1 cellular context compared by ENCODE assay signal in the genomic region with DNA sequence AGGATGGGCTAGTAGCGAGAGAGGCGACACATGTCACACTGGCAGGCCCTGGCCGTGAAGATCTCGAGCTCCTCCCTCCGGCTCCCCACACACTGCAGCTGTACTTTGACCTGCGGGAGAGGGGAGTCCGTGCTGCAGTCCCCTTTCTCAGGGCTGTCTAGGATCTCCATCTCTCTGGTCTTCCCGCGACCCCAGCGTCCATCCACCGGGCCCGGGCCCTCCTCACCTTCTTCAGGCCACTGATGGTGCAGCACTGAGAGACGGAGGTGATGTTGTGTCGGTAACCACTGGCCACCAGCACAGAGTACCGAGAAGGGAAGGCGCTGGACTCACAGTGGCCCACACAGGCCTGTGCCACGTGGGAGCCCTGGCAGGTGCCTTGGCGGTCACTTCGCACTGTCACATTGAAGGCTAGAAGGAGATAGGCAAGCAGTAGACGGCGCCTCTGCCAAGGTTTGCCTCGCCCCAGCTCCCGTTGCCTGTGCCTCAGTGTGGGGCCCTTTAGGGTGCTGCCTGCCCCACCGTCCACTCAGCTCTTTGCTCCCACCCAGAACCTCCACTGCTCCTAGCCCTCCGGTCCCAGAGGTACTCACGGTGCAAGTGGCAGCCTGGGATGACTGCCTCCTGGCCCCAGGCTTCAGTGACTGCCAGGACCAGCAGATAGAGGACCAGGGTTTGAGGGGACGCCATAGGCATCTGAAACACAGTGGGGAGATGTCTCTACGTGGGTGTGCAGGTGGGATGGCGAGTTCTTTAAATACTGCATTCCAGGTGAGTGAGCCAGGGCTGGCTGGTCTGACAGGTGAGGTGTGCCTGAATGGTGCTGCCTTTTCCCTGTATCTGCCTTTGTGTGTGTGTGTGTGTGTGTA.
A peak's percentile ranks its signal among the peaks of the same experiment; 100 is the strongest.
TF ChIP-seq lines count a peak whose summit lies in the region.

No MANE protein-coding gene starts in this region.

TF ChIP-seq in HepG2, 621 proteins besides CTCF, POLR2A, EP300 and RAD21 (continued from another document and continues in another):
- TF ChIP-seq, protein P1, sequence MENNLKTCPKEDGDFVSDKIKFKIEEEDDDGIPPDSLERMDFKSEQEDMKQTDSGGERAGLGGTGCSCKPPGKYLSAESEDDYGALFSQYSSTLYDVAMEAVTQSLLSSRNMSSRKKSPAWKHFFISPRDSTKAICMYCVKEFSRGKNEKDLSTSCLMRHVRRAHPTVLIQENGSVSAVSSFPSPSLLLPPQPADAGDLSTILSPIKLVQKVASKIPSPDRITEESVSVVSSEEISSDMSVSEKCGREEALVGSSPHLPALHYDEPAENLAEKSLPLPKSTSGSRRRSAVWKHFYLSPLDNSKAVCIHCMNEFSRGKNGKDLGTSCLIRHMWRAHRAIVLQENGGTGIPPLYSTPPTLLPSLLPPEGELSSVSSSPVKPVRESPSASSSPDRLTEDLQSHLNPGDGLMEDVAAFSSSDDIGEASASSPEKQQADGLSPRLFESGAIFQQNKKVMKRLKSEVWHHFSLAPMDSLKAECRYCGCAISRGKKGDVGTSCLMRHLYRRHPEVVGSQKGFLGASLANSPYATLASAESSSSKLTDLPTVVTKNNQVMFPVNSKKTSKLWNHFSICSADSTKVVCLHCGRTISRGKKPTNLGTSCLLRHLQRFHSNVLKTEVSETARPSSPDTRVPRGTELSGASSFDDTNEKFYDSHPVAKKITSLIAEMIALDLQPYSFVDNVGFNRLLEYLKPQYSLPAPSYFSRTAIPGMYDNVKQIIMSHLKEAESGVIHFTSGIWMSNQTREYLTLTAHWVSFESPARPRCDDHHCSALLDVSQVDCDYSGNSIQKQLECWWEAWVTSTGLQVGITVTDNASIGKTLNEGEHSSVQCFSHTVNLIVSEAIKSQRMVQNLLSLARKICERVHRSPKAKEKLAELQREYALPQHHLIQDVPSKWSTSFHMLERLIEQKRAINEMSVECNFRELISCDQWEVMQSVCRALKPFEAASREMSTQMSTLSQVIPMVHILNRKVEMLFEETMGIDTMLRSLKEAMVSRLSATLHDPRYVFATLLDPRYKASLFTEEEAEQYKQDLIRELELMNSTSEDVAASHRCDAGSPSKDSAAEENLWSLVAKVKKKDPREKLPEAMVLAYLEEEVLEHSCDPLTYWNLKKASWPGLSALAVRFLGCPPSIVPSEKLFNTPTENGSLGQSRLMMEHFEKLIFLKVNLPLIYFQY (CRISPR knock-in tag; IDR thresholded peaks at IDR 0.05; ENCODE audit: borderline replicate concordance): 0 out of 2 replicates have a peak, but pooled peaks have one; percentile 24
- TF ChIP-seq FOXK2 (IDR thresholded peaks at IDR 0.05): no peak
- 0 out of 2 replicates have a peak, but pooled peaks have one; percentile 35 for TF ChIP-seq NR2F6 (IDR thresholded peaks at IDR 0.05)
- peak; percentile 34; the same call in 1 of the 2 replicates for TF ChIP-seq NR2F6 (CRISPR knock-in tag; IDR thresholded peaks at IDR 0.05)
- TF ChIP-seq NCOA5 (CRISPR knock-in tag; IDR thresholded peaks at IDR 0.05): no peak
- 0 out of 2 replicates have a peak, but pooled peaks have one; percentile 53 for TF ChIP-seq KLF13 (CRISPR knock-in tag; IDR thresholded peaks at IDR 0.05)
- TF ChIP-seq NONO (IDR thresholded peaks at IDR 0.05): no peak
- TF ChIP-seq NONO (CRISPR knock-in tag; conservative IDR thresholded peaks at IDR 0.05): no peak
- TF ChIP-seq, protein P2, sequence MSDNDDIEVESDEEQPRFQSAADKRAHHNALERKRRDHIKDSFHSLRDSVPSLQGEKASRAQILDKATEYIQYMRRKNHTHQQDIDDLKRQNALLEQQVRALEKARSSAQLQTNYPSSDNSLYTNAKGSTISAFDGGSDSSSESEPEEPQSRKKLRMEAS (IDR thresholded peaks at IDR 0.05): peak; percentile 91
- TF ChIP-seq ZNF788 (CRISPR knock-in tag; IDR thresholded peaks at IDR 0.05; ENCODE audit: borderline replicate concordance): no peak; the same call in 1 of the 2 replicates
- TF ChIP-seq JUN (CRISPR knock-in tag; IDR thresholded peaks at IDR 0.05): no peak
- no peak for TF ChIP-seq RBM39 (IDR thresholded peaks at IDR 0.05; ENCODE audit: low read depth, low read length, poor library complexity, severe bottlenecking)
- TF ChIP-seq ZNF343 (CRISPR knock-in tag; IDR thresholded peaks at IDR 0.05): no peak
- TF ChIP-seq, protein P3, sequence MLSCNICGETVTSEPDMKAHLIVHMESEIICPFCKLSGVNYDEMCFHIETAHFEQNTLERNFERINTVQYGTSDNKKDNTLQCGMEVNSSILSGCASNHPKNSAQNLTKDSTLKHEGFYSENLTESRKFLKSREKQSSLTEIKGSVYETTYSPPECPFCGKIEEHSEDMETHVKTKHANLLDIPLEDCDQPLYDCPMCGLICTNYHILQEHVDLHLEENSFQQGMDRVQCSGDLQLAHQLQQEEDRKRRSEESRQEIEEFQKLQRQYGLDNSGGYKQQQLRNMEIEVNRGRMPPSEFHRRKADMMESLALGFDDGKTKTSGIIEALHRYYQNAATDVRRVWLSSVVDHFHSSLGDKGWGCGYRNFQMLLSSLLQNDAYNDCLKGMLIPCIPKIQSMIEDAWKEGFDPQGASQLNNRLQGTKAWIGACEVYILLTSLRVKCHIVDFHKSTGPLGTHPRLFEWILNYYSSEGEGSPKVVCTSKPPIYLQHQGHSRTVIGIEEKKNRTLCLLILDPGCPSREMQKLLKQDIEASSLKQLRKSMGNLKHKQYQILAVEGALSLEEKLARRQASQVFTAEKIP (CRISPR knock-in tag; IDR thresholded peaks at IDR 0.05; ENCODE audit: borderline replicate concordance): no peak
- no peak for TF ChIP-seq ZNF558 (CRISPR knock-in tag; IDR thresholded peaks at IDR 0.05; ENCODE audit: borderline replicate concordance)
- TF ChIP-seq ZC3H4 (CRISPR knock-in tag; IDR thresholded peaks at IDR 0.05; ENCODE audit: borderline replicate concordance): no peak
- TF ChIP-seq ZNF484 (CRISPR knock-in tag; IDR thresholded peaks at IDR 0.05; ENCODE audit: borderline replicate concordance, low read depth): no peak
- TF ChIP-seq NR2F2 (IDR thresholded peaks at IDR 0.05; ENCODE audit: borderline replicate concordance, low read depth): no peak
- TF ChIP-seq ZNF354B (CRISPR knock-in tag; IDR thresholded peaks at IDR 0.05): no peak
- no peak for TF ChIP-seq ZNF766 (CRISPR knock-in tag; IDR thresholded peaks at IDR 0.05; ENCODE audit: borderline replicate concordance)
- no peak for TF ChIP-seq ZNF30 (CRISPR knock-in tag; IDR thresholded peaks at IDR 0.05)
- TF ChIP-seq, protein P4, sequence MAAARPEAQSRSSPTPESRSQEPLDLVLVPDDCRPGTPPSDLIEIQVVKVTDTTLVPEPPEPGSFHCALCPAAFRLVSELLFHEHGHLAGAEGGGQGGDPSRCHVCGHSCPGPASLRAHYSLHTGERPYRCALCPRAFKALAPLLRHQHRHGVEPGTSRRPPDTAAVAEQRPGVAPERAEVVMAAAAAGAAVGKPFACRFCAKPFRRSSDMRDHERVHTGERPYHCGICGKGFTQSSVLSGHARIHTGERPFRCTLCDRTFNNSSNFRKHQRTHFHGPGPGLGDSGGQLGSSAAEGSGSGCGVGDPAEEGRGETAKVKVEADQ (CRISPR knock-in tag; IDR thresholded peaks at IDR 0.05; ENCODE audit: borderline replicate concordance): no peak
- 0 out of 2 replicates have a peak, but pooled peaks have one; percentile 54 for TF ChIP-seq ZNF749 (CRISPR knock-in tag; IDR thresholded peaks at IDR 0.05; ENCODE audit: borderline replicate concordance)
- TF ChIP-seq ZNF451 (CRISPR knock-in tag; IDR thresholded peaks at IDR 0.05): no peak; the same call in 1 of the 2 replicates
- TF ChIP-seq HCFC1 (IDR thresholded peaks at IDR 0.05; ENCODE audit: low read depth, low read length): no peak
- TF ChIP-seq, protein P5, sequence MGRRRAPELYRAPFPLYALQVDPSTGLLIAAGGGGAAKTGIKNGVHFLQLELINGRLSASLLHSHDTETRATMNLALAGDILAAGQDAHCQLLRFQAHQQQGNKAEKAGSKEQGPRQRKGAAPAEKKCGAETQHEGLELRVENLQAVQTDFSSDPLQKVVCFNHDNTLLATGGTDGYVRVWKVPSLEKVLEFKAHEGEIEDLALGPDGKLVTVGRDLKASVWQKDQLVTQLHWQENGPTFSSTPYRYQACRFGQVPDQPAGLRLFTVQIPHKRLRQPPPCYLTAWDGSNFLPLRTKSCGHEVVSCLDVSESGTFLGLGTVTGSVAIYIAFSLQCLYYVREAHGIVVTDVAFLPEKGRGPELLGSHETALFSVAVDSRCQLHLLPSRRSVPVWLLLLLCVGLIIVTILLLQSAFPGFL (CRISPR knock-in tag; IDR thresholded peaks at IDR 0.05): no peak
- TF ChIP-seq, protein P6, sequence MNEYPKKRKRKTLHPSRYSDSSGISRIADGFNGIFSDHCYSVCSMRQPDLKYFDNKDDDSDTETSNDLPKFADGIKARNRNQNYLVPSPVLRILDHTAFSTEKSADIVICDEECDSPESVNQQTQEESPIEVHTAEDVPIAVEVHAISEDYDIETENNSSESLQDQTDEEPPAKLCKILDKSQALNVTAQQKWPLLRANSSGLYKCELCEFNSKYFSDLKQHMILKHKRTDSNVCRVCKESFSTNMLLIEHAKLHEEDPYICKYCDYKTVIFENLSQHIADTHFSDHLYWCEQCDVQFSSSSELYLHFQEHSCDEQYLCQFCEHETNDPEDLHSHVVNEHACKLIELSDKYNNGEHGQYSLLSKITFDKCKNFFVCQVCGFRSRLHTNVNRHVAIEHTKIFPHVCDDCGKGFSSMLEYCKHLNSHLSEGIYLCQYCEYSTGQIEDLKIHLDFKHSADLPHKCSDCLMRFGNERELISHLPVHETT (CRISPR knock-in tag; conservative IDR thresholded peaks at IDR 0.05): no peak
- no peak for TF ChIP-seq JUNB (CRISPR knock-in tag; IDR thresholded peaks at IDR 0.05; ENCODE audit: borderline replicate concordance)
- TF ChIP-seq ZIK1 (CRISPR knock-in tag; IDR thresholded peaks at IDR 0.05; ENCODE audit: borderline replicate concordance, low read depth): no peak
- TF ChIP-seq MIXL1 (CRISPR knock-in tag; IDR thresholded peaks at IDR 0.05): no peak
- no peak for TF ChIP-seq ZNF260 (CRISPR knock-in tag; IDR thresholded peaks at IDR 0.05; ENCODE audit: borderline replicate concordance, low read depth)
- TF ChIP-seq ZNF607 (CRISPR knock-in tag; IDR thresholded peaks at IDR 0.05; ENCODE audit: borderline replicate concordance): peak; percentile 27; the same call in 1 of the 2 replicates
- TF ChIP-seq HNF4A (CRISPR knock-in tag; IDR thresholded peaks at IDR 0.05): peak; percentile 93
- TF ChIP-seq DPF2 (CRISPR knock-in tag; IDR thresholded peaks at IDR 0.05; ENCODE audit: borderline replicate concordance, low read depth): no peak
- no peak for TF ChIP-seq MIER3 (CRISPR knock-in tag; IDR thresholded peaks at IDR 0.05; ENCODE audit: borderline replicate concordance)
- no peak for TF ChIP-seq KAT2B (IDR thresholded peaks at IDR 0.05; ENCODE audit: borderline replicate concordance, low read depth, low read length)
- TF ChIP-seq MEIS2 (CRISPR knock-in tag; IDR thresholded peaks at IDR 0.05): no peak; the same call in 1 of the 2 replicates
- no peak for TF ChIP-seq ZFYVE20 (CRISPR knock-in tag; IDR thresholded peaks at IDR 0.05; ENCODE audit: borderline replicate concordance, low read depth)
- TF ChIP-seq BHLHE40 (IDR thresholded peaks at IDR 0.05; ENCODE audit: low read length): 0 out of 2 replicates have a peak, but pooled peaks have one; percentile 8
- no peak for TF ChIP-seq ZNF138 (CRISPR knock-in tag; IDR thresholded peaks at IDR 0.05; ENCODE audit: low read depth)
- no peak for TF ChIP-seq ZNF20 (CRISPR knock-in tag; IDR thresholded peaks at IDR 0.05)
- TF ChIP-seq ZBTB7B (CRISPR knock-in tag; IDR thresholded peaks at IDR 0.05): no peak
- no peak for TF ChIP-seq YEATS2 (CRISPR knock-in tag; IDR thresholded peaks at IDR 0.05; ENCODE audit: borderline replicate concordance)
- no peak for TF ChIP-seq PHB2 (IDR thresholded peaks at IDR 0.05; ENCODE audit: partially characterized antibody)
- TF ChIP-seq, protein P7, sequence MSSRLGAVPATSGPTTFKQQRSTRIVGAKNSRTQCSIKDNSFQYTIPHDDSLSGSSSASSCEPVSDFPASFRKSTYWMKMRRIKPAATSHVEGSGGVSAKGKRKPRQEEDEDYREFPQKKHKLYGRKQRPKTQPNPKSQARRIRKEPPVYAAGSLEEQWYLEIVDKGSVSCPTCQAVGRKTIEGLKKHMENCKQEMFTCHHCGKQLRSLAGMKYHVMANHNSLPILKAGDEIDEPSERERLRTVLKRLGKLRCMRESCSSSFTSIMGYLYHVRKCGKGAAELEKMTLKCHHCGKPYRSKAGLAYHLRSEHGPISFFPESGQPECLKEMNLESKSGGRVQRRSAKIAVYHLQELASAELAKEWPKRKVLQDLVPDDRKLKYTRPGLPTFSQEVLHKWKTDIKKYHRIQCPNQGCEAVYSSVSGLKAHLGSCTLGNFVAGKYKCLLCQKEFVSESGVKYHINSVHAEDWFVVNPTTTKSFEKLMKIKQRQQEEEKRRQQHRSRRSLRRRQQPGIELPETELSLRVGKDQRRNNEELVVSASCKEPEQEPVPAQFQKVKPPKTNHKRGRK (CRISPR knock-in tag; IDR thresholded peaks at IDR 0.05): no peak
- TF ChIP-seq FOXK1 (CRISPR knock-in tag; IDR thresholded peaks at IDR 0.05; ENCODE audit: borderline replicate concordance, low read depth): no peak
- TF ChIP-seq HMGA1 (CRISPR knock-in tag; conservative IDR thresholded peaks at IDR 0.05): no peak
- no peak for TF ChIP-seq MATR3 (CRISPR knock-in tag; IDR thresholded peaks at IDR 0.05)
- TF ChIP-seq NFKBIZ (CRISPR knock-in tag; IDR thresholded peaks at IDR 0.05): no peak
- TF ChIP-seq CREM (IDR thresholded peaks at IDR 0.05): no peak
- TF ChIP-seq CREM (CRISPR knock-in tag; IDR thresholded peaks at IDR 0.05): no peak
- TF ChIP-seq MXD4 (CRISPR knock-in tag; IDR thresholded peaks at IDR 0.05): no peak; the same call in 1 of the 2 replicates
- TF ChIP-seq, protein P8, sequence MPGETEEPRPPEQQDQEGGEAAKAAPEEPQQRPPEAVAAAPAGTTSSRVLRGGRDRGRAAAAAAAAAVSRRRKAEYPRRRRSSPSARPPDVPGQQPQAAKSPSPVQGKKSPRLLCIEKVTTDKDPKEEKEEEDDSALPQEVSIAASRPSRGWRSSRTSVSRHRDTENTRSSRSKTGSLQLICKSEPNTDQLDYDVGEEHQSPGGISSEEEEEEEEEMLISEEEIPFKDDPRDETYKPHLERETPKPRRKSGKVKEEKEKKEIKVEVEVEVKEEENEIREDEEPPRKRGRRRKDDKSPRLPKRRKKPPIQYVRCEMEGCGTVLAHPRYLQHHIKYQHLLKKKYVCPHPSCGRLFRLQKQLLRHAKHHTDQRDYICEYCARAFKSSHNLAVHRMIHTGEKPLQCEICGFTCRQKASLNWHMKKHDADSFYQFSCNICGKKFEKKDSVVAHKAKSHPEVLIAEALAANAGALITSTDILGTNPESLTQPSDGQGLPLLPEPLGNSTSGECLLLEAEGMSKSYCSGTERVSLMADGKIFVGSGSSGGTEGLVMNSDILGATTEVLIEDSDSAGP (CRISPR knock-in tag; IDR thresholded peaks at IDR 0.05; ENCODE audit: borderline replicate concordance): peak; percentile 53; the same call in 1 of the 2 replicates
- no peak for TF ChIP-seq MEIS1 (CRISPR knock-in tag; IDR thresholded peaks at IDR 0.05; ENCODE audit: borderline replicate concordance)
- no peak; the same call in 1 of the 2 replicates for TF ChIP-seq ZNF724P (CRISPR knock-in tag; IDR thresholded peaks at IDR 0.05; ENCODE audit: borderline replicate concordance)
